ENCODE assay signal across 2 cellular contexts in genomic region chr16:17416461-17417221, GRCh38.
TF ChIP-seq lines count a peak whose summit lies in the region.

No MANE protein-coding gene starts in this region.

TF ChIP-seq in H1, 55 proteins besides CTCF, POLR2A, EP300 and RAD21:
- no peak for TF ChIP-seq JUN (IDR thresholded peaks at IDR 0.05; ENCODE audit: low read depth, low read length)
- peak; percentile 93 for TF ChIP-seq TEAD4 (IDR thresholded peaks at IDR 0.05; ENCODE audit: low read depth, low read length)
- 0 out of 2 replicates have a peak, but pooled peaks have one; percentile 22 for TF ChIP-seq MAX (IDR thresholded peaks at IDR 0.05)
- TF ChIP-seq SIN3A (conservative IDR thresholded peaks at IDR 0.05 in 1 of 2, IDR thresholded peaks at IDR 0.05 in 1 of 2; ENCODE audit: low read depth in 1 of 2, low read length in 2 of 2), result peak in 1 of 2 experiments; percentile 57; a peak in 1 of 4 replicates
TF ChIP-seq in H1: peak in this region for 3.

TF ChIP-seq in neural cell, 6 proteins besides CTCF, POLR2A, EP300 and RAD21:
- TF ChIP-seq MXI1 (conservative IDR thresholded peaks at IDR 0.05; ENCODE audit: poor library complexity, severe bottlenecking) (no peak), POLR2AphosphoS5 (IDR thresholded peaks at IDR 0.05) (no peak), SMC3 (conservative IDR thresholded peaks at IDR 0.05; ENCODE audit: poor library complexity) (peak; percentile 21), REST (IDR thresholded peaks at IDR 0.05; ENCODE audit: borderline replicate concordance) (peak; percentile 21), EZH2 (IDR thresholded peaks at IDR 0.05; ENCODE audit: borderline replicate concordance, insufficient read depth, low read length, poor library complexity, severe bottlenecking) (no peak), TAF1 (IDR thresholded peaks at IDR 0.05; ENCODE audit: low read depth) (no peak)
TF ChIP-seq in neural cell: peak in this region for 2.
